Comparison of ENCODE assay signal across 11 cellular contexts in the genomic region with DNA sequence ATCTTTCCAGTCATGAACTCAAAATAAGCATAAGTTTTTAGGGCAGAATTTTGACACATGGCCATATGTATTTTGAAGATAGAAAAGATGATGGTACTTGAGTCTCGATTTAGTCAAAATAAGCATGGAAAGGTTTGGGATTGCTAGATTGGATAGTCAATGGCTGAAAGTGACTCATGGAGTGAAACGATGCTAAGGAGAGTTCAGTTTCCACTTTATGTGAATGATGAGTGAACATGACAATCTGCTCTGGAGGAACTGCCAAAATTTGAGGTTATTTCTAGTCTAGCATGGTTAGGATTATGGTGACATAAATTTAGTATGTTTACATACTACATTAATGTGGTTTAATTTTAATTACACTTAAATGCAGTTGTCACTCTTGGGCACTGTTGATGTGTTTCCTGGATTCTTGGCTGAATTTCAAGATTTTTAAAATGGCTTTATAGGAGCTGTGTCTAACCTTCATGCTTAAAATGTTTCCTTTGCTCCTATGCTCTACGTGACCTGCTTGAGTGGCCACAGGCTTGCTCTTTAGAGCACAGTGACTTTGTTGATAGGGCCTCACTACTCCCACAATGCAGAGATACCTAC. TPM values are rescaled to one million over a fixed set of nuclear protein-coding genes. Genes with fewer than 3 reads are reported as not detected.
DNase-seq lines count a peak whose midpoint lies in the region; ATAC-seq, FAIRE-seq and TF ChIP-seq lines count a peak whose summit lies in the region.
"Had no signal": no experiment of that assay in that cellular context is flagged by ENCODE, and none has a peak within 500 bp of the region (broad histone marks: within the 10 kb centered on the region; RNA-seq: fewer than 3 reads in every experiment).

No MANE protein-coding gene starts in this region.

- TF ChIP-seq EP300 in GM12878 (IDR thresholded peaks at IDR 0.05; ENCODE audit: borderline replicate concordance in 1 of 2, control insufficient read depth in 1 of 2, low read depth in 2 of 2, low read length in 2 of 2) (no peak), sigmoid colon (IDR thresholded peaks at IDR 0.05) (no peak)

- peak overlapping the region in 1 of 10 donors; percentile 12 for H3K4me3 Mint-ChIP-seq in naive thymus-derived CD8-positive, alpha-beta T cell

- DNase-seq in NCI-H82 (lab: John Stamatoyannopoulos, UW) (peak; percentile 23), NCI-H82 treated with DMSO at 0.1 percent for 48 hours (lab: John Stamatoyannopoulos, UW; ENCODE audit: unreplicated experiment) (no peak), NAMALWA (ENCODE audit: low spot score) (peak; percentile 45), GM12878 (ENCODE audit: low read depth, low spot score) (no peak), sigmoid colon (no peak), HPDE6-E6E7 (ENCODE audit: extremely low spot score) (no peak)
- DNase-seq in naive thymus-derived CD8-positive, alpha-beta T cell, result no peak
- DNase-seq in activated CD4-positive, CD25-positive, alpha-beta regulatory T cell (lab: John Stamatoyannopoulos, UW), result no peak
- DNase-seq: activated CD8-positive, alpha-beta memory T cell treated with anti-CD3 and anti-CD28 coated beads, Interleukin-2, amount 50 U/mL, for 4 hours; NCI-H1092 treated with DMSO at 0.1 percent for 48 hours had no signal

- H3K4me1 ChIP-seq in GM12878 (ENCODE audit: control insufficient read depth, insufficient read depth, low read length) (no peaks in the 10 kb centered on the region), sigmoid colon (peaks cover 0 to 10% (median 0%) of the 10 kb centered on the region in 4 donors)
- H3K4me1 ChIP-seq: SJCRH30 had no signal

- BruUV-seq in GM12878 (replicated peaks; lab: Mats Ljungman, UMichigan), result no TSS peak

- peaks cover 2 to 18% of the 10 kb centered on the region in 2 experiments for H3K36me3 ChIP-seq in GM12878 (ENCODE audit: control insufficient read depth in 2 of 2, insufficient read depth in 2 of 2, low read length in 1 of 2)
- H3K36me3 ChIP-seq in sigmoid colon, result peaks cover 11 to 30% (median 26%) of the 10 kb centered on the region in 4 donors

- in situ Hi-C loops in GM12878 (cut with MboI), result no loop called here

- no peaks in the 10 kb centered on the region for H3K9me3 Mint-ChIP-seq in naive thymus-derived CD8-positive, alpha-beta T cell

- no peak overlapping the region for H3K9ac ChIP-seq in GM12878 (ENCODE audit: control insufficient read depth, insufficient read depth, low read length)

- no peak overlapping the region for H2AFZ ChIP-seq in GM12878 (ENCODE audit: control insufficient read depth, low read depth, low read length)

- peaks cover 13 to 41% (median 21%) of the 10 kb centered on the region in 4 donors for H3K4me1 Mint-ChIP-seq in naive thymus-derived CD8-positive, alpha-beta T cell

- CTCF ChIA-PET in GM12878 (lab: Yijun Ruan, JAX), result no interaction called here

- peak overlapping the region in 8 of 10 donors; percentile 42 to 94 (median 70) for H3K27ac Mint-ChIP-seq in naive thymus-derived CD8-positive, alpha-beta T cell

- POLR2A ChIA-PET in GM12878 (lab: Charles Lee), result no interaction called here
- POLR2A ChIA-PET in naive thymus-derived CD8-positive, alpha-beta T cell (lab: Charles Lee), result no interaction called here

- SMC1A ChIA-PET in GM12878 (lab: Charles Lee; ENCODE audit: uncharacterized antibody, unreplicated experiment), result no interaction called here

- no peaks in the 10 kb centered on the region for H3K27me3 Mint-ChIP-seq in naive thymus-derived CD8-positive, alpha-beta T cell

- TF ChIP-seq POLR2A in GM12878 (IDR thresholded peaks at IDR 0.05; ENCODE audit: low read depth, low read length) (peak; percentile 59), sigmoid colon (IDR thresholded peaks at IDR 0.05) (no peak)

- H3K79me2 ChIP-seq in GM12878 (ENCODE audit: control insufficient read depth, insufficient read depth, low read length), result no peaks in the 10 kb centered on the region

- no peak overlapping the region for H3K4me2 ChIP-seq in GM12878 (ENCODE audit: control insufficient read depth, insufficient read depth)

- H3K4me3 ChIP-seq in GM12878, result no peak overlapping the region
- no peak overlapping the region for H3K4me3 ChIP-seq in sigmoid colon
- H3K4me3 ChIP-seq: SJCRH30 had no signal

- peaks cover 4 to 47% (median 19%) of the 10 kb centered on the region in 3 donors for H3K36me3 Mint-ChIP-seq in naive thymus-derived CD8-positive, alpha-beta T cell

- H3K27me3 ChIP-seq in GM12878 (replicated peaks in 1 of 2; ENCODE audit: control insufficient read depth in 2 of 2, insufficient read depth in 2 of 2, low read length in 1 of 2) (no peaks in the 10 kb centered on the region), sigmoid colon (no peaks in the 10 kb centered on the region)
- H3K27me3 ChIP-seq: SJCRH30 had no signal

- FAIRE-seq in GM12878 (lab: Jason Lieb, UNC), result no peak

- RAD21 ChIA-PET in GM12878 (lab: Charles Lee; ENCODE audit: unreplicated experiment), result no interaction called here

- TF ChIP-seq RAD21 in GM12878 (IDR thresholded peaks at IDR 0.05; ENCODE audit: insufficient read depth, low read depth, low read length), result no peak

- no peaks in the 10 kb centered on the region for H3K9me3 ChIP-seq in GM12878 (replicated peaks; ENCODE audit: control insufficient read depth, insufficient read depth, low read length)
- no peaks in the 10 kb centered on the region for H3K9me3 ChIP-seq in sigmoid colon
- H3K9me3 ChIP-seq: SJCRH30 had no signal

- peak; percentile 48 for ATAC-seq in GM12878
- peak; percentile 24 to 36 for ATAC-seq in naive thymus-derived CD8-positive, alpha-beta T cell

- no peaks in the 10 kb centered on the region for H4K20me1 ChIP-seq in GM12878 (ENCODE audit: control insufficient read depth, insufficient read depth)

- 69% methylated on average over 3 of the region's 3 CpGs for WGBS in GM12878 (ENCODE audit: insufficient coverage, insufficient replicate concordance, low lambda C conversion rate, missing lambda C conversion rate)
- 56% methylated on average over 3 of the region's 3 CpGs for WGBS in sigmoid colon, 2 donors

- TF ChIP-seq CTCF in GM12878 (IDR thresholded peaks at IDR 0.05 in 2 of 3, conservative IDR thresholded peaks at IDR 0.05 in 1 of 3; ENCODE audit: control insufficient read depth in 2 of 3, extremely low read depth in 1 of 3, insufficient read depth in 1 of 3, low read depth in 3 of 3, low read length in 3 of 3), result no peak
- TF ChIP-seq CTCF in sigmoid colon (IDR thresholded peaks at IDR 0.05), result no peak

- intact Hi-C loops in GM12878 (cut with micrococcal nuclease; ENCODE audit: unreplicated experiment) (no loop called here), sigmoid colon (cut with DNase I) (no loop called here)

- H3K27ac ChIP-seq in GM12878 (ENCODE audit: control insufficient read depth, insufficient read depth) (no peak overlapping the region), sigmoid colon (peak overlapping the region in 2 of 4 donors; percentile 4 to 34)
- H3K27ac ChIP-seq: SJCRH30 had no signal

RNA-seq across cellular contexts. Expression of gene DDX3X, which starts 17.1 kb away (rescaled TPM):
- 411 TPM in 2 replicates for total RNA-seq in GM12878 (2013; cell fraction: nucleolus; rRNA removed)
- total RNA-seq in GM12878 (2014; rRNA removed) (175 and 212 TPM in 2 replicates), GM12878 (2014; rRNA removed; fragmentation: Illumina TruSeq; extraction: Trizol) (141 and 142 TPM in 2 replicates), GM12878 (2021) (262 and 283 TPM in 2 replicates), sigmoid colon (100 to 1,000 TPM; 146 to 218 (median 214) TPM)
- polyA plus RNA-seq in GM12878 (2011; ENCODE audit: low read depth), result 120 TPM
- polyA plus RNA-seq in GM12878 (2011; rRNA removed) (134 and 197 TPM in 2 replicates), GM12878 (2014; fragmentation: Illumina TruSeq; extraction: Trizol) (222 and 279 TPM in 2 replicates), GM12878 (2014; fragmentation: Nextera tagmentation; extraction: Ambion mirVana) (10 to 100 TPM; 52.0 to 56.7 TPM), GM12878 (2014; rRNA removed) (145 and 169 TPM in 2 replicates), GM12878 (2016; fragmentation: Nextera tagmentation; extraction: Ambion mirVana) (100 to 1,000 TPM; 203 to 204 TPM), sigmoid colon (10 to 100 TPM; 86.0 to 94.9 (median 91.8) TPM)
- 54.9 and 55.7 TPM in 2 replicates for polyA plus RNA-seq in GM12878 (2011; cell fraction: cytosol; rRNA removed)
- polyA plus RNA-seq in GM12878 (2011; cell fraction: nucleus; rRNA removed), result 104 and 181 TPM in 2 replicates
- 133 and 148 TPM in 2 replicates for polyA plus RNA-seq in GM12878 (2012)
- polyA minus RNA-seq in GM12878 (2011; rRNA and poly(A)+ RNA removed), result 120 and 174 TPM in 2 replicates
- 66.7 and 118 TPM in 2 replicates for polyA minus RNA-seq in GM12878 (2011; cell fraction: cytosol; rRNA and poly(A)+ RNA removed)
- 127 and 235 TPM in 2 replicates for polyA minus RNA-seq in GM12878 (2011; cell fraction: nucleus; rRNA and poly(A)+ RNA removed)
- total RNA-seq in naive thymus-derived CD8-positive, alpha-beta T cell, result 100 to 1,000 TPM; 340 to 373 TPM
- 100 to 1,000 TPM; 181 to 272 (median 215) TPM for polyA plus RNA-seq in naive thymus-derived CD8-positive, alpha-beta T cell

Comparison
In these comparisons a context has a peak if more than half of its experiments do, and no peak if none do; other contexts are left out.
1. DNase-seq: peak in NCI-H82 (single experiment) and NAMALWA (single experiment); none in NCI-H82 treated with DMSO at 0.1 percent for 48 hours (single experiment), GM12878 (single experiment), naive thymus-derived CD8-positive, alpha-beta T cell (0 of 10), sigmoid colon (single experiment), activated CD4-positive, CD25-positive, alpha-beta regulatory T cell (0 of 4) and HPDE6-E6E7 (single experiment).